8 cellular contexts compared by ENCODE assay signal in the genomic region with DNA sequence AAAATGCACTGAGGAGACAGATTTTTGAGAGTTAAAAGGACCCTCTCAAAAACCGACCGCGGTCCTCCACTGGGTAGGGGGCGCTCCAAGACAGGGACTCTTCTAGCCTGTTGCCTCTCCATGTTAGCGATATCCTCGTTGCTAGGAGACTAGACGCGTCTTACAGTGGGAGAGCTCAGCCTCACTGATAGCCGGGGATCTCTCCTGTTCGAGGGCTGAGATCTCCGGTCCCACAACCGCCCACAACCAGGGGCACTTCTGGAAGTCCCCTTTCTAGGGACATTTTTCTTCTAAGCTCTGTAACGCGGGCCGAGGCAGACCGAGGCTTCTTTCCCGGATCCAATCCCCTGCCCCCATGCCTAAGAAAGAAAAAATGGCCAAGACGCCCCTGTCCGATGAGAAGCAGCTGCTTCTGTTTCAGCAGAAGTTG. TPM values are rescaled to one million over a fixed set of nuclear protein-coding genes. Genes with fewer than 3 reads are reported as not detected.
DNase-seq lines count a peak whose midpoint lies in the region; ATAC-seq and TF ChIP-seq lines count a peak whose summit lies in the region.

No MANE protein-coding gene starts in this region.

- WGBS in right lobe of liver (ENCODE audit: insufficient coverage, low coverage, low lambda C conversion rate, missing lambda C conversion rate) = 4% methylated on average over 19 of the region's 19 CpGs

- no peak for TF ChIP-seq POLR2A in right lobe of liver (IDR thresholded peaks at IDR 0.05)

- H3K9me3 ChIP-seq in right lobe of liver = no peaks in the 10 kb centered on the region

- H3K27me3 ChIP-seq in right lobe of liver = no peaks in the 10 kb centered on the region

- no peaks in the 10 kb centered on the region for H3K36me3 ChIP-seq in right lobe of liver

- TF ChIP-seq CTCF in right lobe of liver (IDR thresholded peaks at IDR 0.05) = peak; percentile 22 to 74 (median 57)

- peaks cover 9% of the 10 kb centered on the region for H3K27me3 Mint-ChIP-seq in activated CD4-positive, alpha-beta T cell treated with anti-CD3 and anti-CD28 coated beads, Interleukin-2, amount 10 ng/mL, durations not matched to agents 7 days and 5 days

- H3K4me3 ChIP-seq in GM08714 (ENCODE audit: low read length) (peak overlapping the region; percentile 3; the same call in 1 of the 2 replicates), right lobe of liver (peak overlapping the region; percentile 10 to 44 (median 18))

- no peak overlapping the region for H3K27ac ChIP-seq in right lobe of liver

- intact Hi-C loops in right lobe of liver (cut with DNase I) = no loop called here

- POLR2A ChIA-PET in activated CD4-positive, alpha-beta T cell treated with anti-CD3 and anti-CD28 coated beads, Interleukin-2, amount 10 ng/mL, durations not matched to agents 7 days and 5 days (lab: Charles Lee) = no interaction called here

- peak overlapping the region; percentile 70 for H3K4me3 Mint-ChIP-seq in activated CD4-positive, alpha-beta T cell treated with anti-CD3 and anti-CD28 coated beads, Interleukin-2, amount 10 ng/mL, durations not matched to agents 7 days and 5 days

- no peaks in the 10 kb centered on the region for H3K9me3 Mint-ChIP-seq in activated CD4-positive, alpha-beta T cell treated with anti-CD3 and anti-CD28 coated beads, Interleukin-2, amount 10 ng/mL, durations not matched to agents 7 days and 5 days

- no peak overlapping the region for H3K27ac Mint-ChIP-seq in activated CD4-positive, alpha-beta T cell treated with anti-CD3 and anti-CD28 coated beads, Interleukin-2, amount 10 ng/mL, durations not matched to agents 7 days and 5 days

- H3K4me1 ChIP-seq in right lobe of liver = peaks cover 0 to 13% (median 0%) of the 10 kb centered on the region in 4 donors

- DNase-seq in NCI-H2196 (lab: John Stamatoyannopoulos, UW; ENCODE audit: unreplicated experiment) (peak; percentile 67), dedifferentiated amniotic fluid mesenchymal stem cell (ENCODE audit: extremely low spot score) (peak; percentile 89), right lobe of liver (peak; percentile 61 to 73 (median 72))
- peak; percentile 91 for DNase-seq in activated CD4-positive, alpha-beta T cell treated with anti-CD3 and anti-CD28 coated beads, Interleukin-2, amount 10 ng/mL, durations not matched to agents 7 days and 5 days
- DNase-seq in stimulated activated CD4-positive, alpha-beta T cell treated with anti-CD3 and anti-CD28 coated beads, Interleukin-4, amount 100 ng/mL, for 24 hours = peak; percentile 88

- ATAC-seq in HG02938 (IDR thresholded peaks at IDR 0.05; ENCODE audit: unreplicated experiment) = peak; percentile 81
- peak; percentile 89 to 95 (median 92) for ATAC-seq in right lobe of liver
- ATAC-seq in HG02970 (IDR thresholded peaks at IDR 0.05; ENCODE audit: low FRiP score, unreplicated experiment) = no peak

- CTCF ChIA-PET in activated CD4-positive, alpha-beta T cell treated with anti-CD3 and anti-CD28 coated beads, Interleukin-2, amount 10 ng/mL, durations not matched to agents 7 days and 5 days (lab: Charles Lee) = interaction anchor here (0.6 to 2.5 kb wide), 12 partner anchors 9 to 74 kb away, joined by 3 to 18 read pairs (median 3); partner anchors contain the start of genes DDX23, FKBP11 and WNT1

- H3K36me3 Mint-ChIP-seq in activated CD4-positive, alpha-beta T cell treated with anti-CD3 and anti-CD28 coated beads, Interleukin-2, amount 10 ng/mL, durations not matched to agents 7 days and 5 days (ENCODE audit: low read depth) = no peaks in the 10 kb centered on the region

- peaks cover 12% of the 10 kb centered on the region for H3K4me1 Mint-ChIP-seq in activated CD4-positive, alpha-beta T cell treated with anti-CD3 and anti-CD28 coated beads, Interleukin-2, amount 10 ng/mL, durations not matched to agents 7 days and 5 days

RNA-seq across cellular contexts. Expression of gene FKBP11, which starts 21.3 kb away (rescaled TPM):
- total RNA-seq in activated CD4-positive, alpha-beta T cell treated with anti-CD3 and anti-CD28 coated beads, Interleukin-2, amount 10 ng/mL, durations not matched to agents 7 days and 5 days = 10 to 100 TPM; 44.2 to 45.6 TPM
- total RNA-seq in right lobe of liver = 10 to 100 TPM; 34.9 to 59.5 (median 52.5) TPM

RNA-seq across cellular contexts. Expression of gene RND1, which starts 38.3 kb away (rescaled TPM):
- 1 to 10 TPM; 1.1 to 1.2 TPM for total RNA-seq in activated CD4-positive, alpha-beta T cell treated with anti-CD3 and anti-CD28 coated beads, Interleukin-2, amount 10 ng/mL, durations not matched to agents 7 days and 5 days
- 10 to 100 TPM in 5 of 6 experiments, 1 to 10 TPM in 1; 6.4 to 72.8 (median 17.2) TPM for total RNA-seq in right lobe of liver

RNA-seq across cellular contexts. Expression of gene DDX23, which starts 52.0 kb away (rescaled TPM):
- total RNA-seq in activated CD4-positive, alpha-beta T cell treated with anti-CD3 and anti-CD28 coated beads, Interleukin-2, amount 10 ng/mL, durations not matched to agents 7 days and 5 days = 100 to 1,000 TPM; 143 to 144 TPM
- total RNA-seq in right lobe of liver = 10 to 100 TPM; 24.4 to 39.6 (median 31.8) TPM

RNA-seq across cellular contexts. Expression of gene ARF3, which starts 53.3 kb away (rescaled TPM):
- total RNA-seq in activated CD4-positive, alpha-beta T cell treated with anti-CD3 and anti-CD28 coated beads, Interleukin-2, amount 10 ng/mL, durations not matched to agents 7 days and 5 days = 100 to 1,000 TPM in 1 of 2 experiments, 10 to 100 TPM in 1; 89.6 to 114 TPM
- 10 to 100 TPM; 30.9 to 50.7 (median 47.2) TPM for total RNA-seq in right lobe of liver
